9 cellular contexts compared by ENCODE assay signal in the genomic region with DNA sequence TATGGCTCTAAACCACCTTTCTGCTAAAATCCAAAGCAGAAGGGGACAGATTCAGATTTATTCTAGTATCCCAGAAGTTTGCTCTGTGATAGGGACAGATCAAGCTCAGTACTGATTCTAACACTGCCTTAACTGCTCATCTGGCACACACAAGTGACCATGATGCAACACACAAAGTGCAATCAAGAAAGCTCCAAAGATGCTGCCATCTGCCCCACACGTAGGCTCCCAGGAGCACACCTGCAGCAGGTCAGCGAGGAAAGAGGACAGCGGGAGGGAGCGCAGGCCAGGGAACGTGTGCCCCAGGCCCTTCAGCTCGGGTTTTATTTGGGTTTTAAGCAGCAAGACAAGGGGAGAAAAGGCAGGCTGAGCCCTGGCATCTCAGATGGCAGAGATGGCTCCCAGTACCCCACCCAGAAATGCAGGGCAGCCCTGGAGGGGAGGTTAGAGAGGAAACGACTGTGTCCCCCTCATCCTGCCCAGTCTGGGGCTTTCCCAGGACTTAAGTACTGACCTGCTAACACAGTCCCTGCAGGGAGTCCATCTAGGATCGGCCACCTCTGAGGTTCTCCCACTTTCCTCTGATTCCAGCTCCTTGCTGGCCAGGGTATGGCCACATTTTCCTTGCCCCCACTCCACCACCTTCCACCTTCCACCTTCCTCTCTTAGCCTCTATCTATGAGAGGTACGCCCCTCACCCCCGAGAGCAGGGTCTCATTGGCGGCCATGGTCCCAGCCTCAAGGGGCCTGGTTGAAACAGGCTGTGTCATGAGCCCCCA. TPM values are rescaled to one million over a fixed set of nuclear protein-coding genes. Genes with fewer than 3 reads are reported as not detected.
DNase-seq lines count a peak whose midpoint lies in the region; ATAC-seq, FAIRE-seq and TF ChIP-seq lines count a peak whose summit lies in the region.
"Had no signal": no experiment of that assay in that cellular context is flagged by ENCODE, and none has a peak within 500 bp of the region (broad histone marks: within the 10 kb centered on the region; RNA-seq: fewer than 3 reads in every experiment).

No MANE protein-coding gene starts in this region.

- CTCF ChIA-PET in activated naive CD4-positive, alpha-beta T cell treated with anti-CD3 and anti-CD28 coated beads, Interleukin-2, amount 10 ng/mL, durations not matched to agents 7 days and 5 days (lab: Charles Lee), result interaction anchor here (1.0 to 2.8 kb wide), 2 partner anchors 51 to 110 kb away, joined by 3 to 15 read pairs; a partner anchor contains a TSS
- CTCF ChIA-PET in HepG2 (lab: Yijun Ruan, JAX; ENCODE audit: low intra/inter-chr PET ratio, low total read pairs), result no interaction called here

- H3K9me3 Mint-ChIP-seq in activated naive CD4-positive, alpha-beta T cell treated with anti-CD3 and anti-CD28 coated beads, Interleukin-2, amount 10 ng/mL, durations not matched to agents 7 days and 5 days, result no peaks in the 10 kb centered on the region

- H3K9ac ChIP-seq in adipocyte (ENCODE audit: low read length) (peak overlapping the region; percentile 93), HepG2 (ENCODE audit: insufficient read depth, low read depth, low read length) (peak overlapping the region; percentile 89)

- H3K4me2 ChIP-seq in HepG2 (ENCODE audit: low read depth, low read length), result peak overlapping the region; percentile 93

- H3K27me3 ChIP-seq in adipocyte (replicated peaks; ENCODE audit: control insufficient read depth, insufficient read depth, low read length) (no peaks in the 10 kb centered on the region), HepG2 (ENCODE audit: control insufficient read depth in 1 of 2, insufficient read depth in 2 of 2, low read length in 2 of 2) (no peaks in the 10 kb centered on the region; a peak in 1 of 5 replicates), upper lobe of left lung (no peaks in the 10 kb centered on the region)

- H3K4me1 ChIP-seq in adipocyte (ENCODE audit: control insufficient read depth, insufficient read depth, low read length) (peaks cover 32% of the 10 kb centered on the region), HepG2 (ENCODE audit: insufficient read depth, low read length) (peaks cover 55% of the 10 kb centered on the region), upper lobe of left lung (peaks cover 29 to 60% (median 40%) of the 10 kb centered on the region in 4 donors)

- in situ Hi-C loops in HepG2 (cut with HindIII; ENCODE audit: extremely low pct_ligation_motif_present, low pct_unique_long_range_greater_than_20kb), result no loop called here

- FAIRE-seq in HepG2 (lab: Jason Lieb, UNC), result no peak
- FAIRE-seq in frontal cortex (lab: Jason Lieb, UNC), result no peak
- FAIRE-seq: colon had no signal

- peaks cover 63% of the 10 kb centered on the region for H3K4me1 Mint-ChIP-seq in activated naive CD4-positive, alpha-beta T cell treated with anti-CD3 and anti-CD28 coated beads, Interleukin-2, amount 10 ng/mL, durations not matched to agents 7 days and 5 days

- H3K27me3 Mint-ChIP-seq in activated naive CD4-positive, alpha-beta T cell treated with anti-CD3 and anti-CD28 coated beads, Interleukin-2, amount 10 ng/mL, durations not matched to agents 7 days and 5 days, result peaks cover 6% of the 10 kb centered on the region

- no peak for TF ChIP-seq EP300 in HepG2 (IDR thresholded peaks at IDR 0.05; ENCODE audit: low read depth in 2 of 2, low read length in 2 of 2)
- TF ChIP-seq EP300 in HepG2 (CRISPR knock-in tag; IDR thresholded peaks at IDR 0.05; ENCODE audit: borderline replicate concordance), result no peak
- no peak for TF ChIP-seq EP300 in upper lobe of left lung (IDR thresholded peaks at IDR 0.05)

- peaks cover 18% of the 10 kb centered on the region for H3K36me3 ChIP-seq in adipocyte (ENCODE audit: control insufficient read depth, insufficient read depth, low read length, severe bottlenecking)
- H3K36me3 ChIP-seq in HepG2 (replicated peaks in 1 of 2; ENCODE audit: control insufficient read depth in 1 of 2, insufficient read depth in 2 of 2, low read length in 2 of 2), result peaks cover 4 to 26% of the 10 kb centered on the region in 2 experiments; a peak in 4 of 5 replicates
- H3K36me3 ChIP-seq in upper lobe of left lung, result peaks cover 3 to 23% (median 15%) of the 10 kb centered on the region in 4 donors

- no peak for DNase-seq in activated naive CD4-positive, alpha-beta T cell treated with anti-CD3 and anti-CD28 coated beads, Interleukin-2, amount 10 ng/mL, durations not matched to agents 7 days and 5 days
- no peak for DNase-seq in activated naive CD4-positive, alpha-beta T cell treated with Interleukin-2 at 50 U/mL for 16 hours
- DNase-seq in adipocyte (ENCODE audit: low read depth), result peak; percentile 40
- no peak for DNase-seq in HepG2 (ENCODE audit: low spot score)
- DNase-seq in upper lobe of left lung, result no peak
- DNase-seq in frontal cortex (ENCODE audit: low spot score in 2 of 2), result no peak
- no peak for DNase-seq in NCI-H2196 treated with DMSO at 0.1 percent for 48 hours (lab: John Stamatoyannopoulos, UW; ENCODE audit: unreplicated experiment)

- H3K79me2 ChIP-seq in HepG2 (ENCODE audit: insufficient read depth, low read length), result peaks cover 36% of the 10 kb centered on the region

- intact Hi-C loops in HepG2 (cut with micrococcal nuclease; ENCODE audit: unreplicated experiment), result loop anchor here (5.0 kb wide), 1 partner anchor 82 kb away; the partner anchor contains the start of gene RNF187

- H3K9me3 ChIP-seq in adipocyte (ENCODE audit: control insufficient read depth, low read length), result no peaks in the 10 kb centered on the region
- H3K9me3 ChIP-seq in HepG2 (ENCODE audit: low read length), result no peaks in the 10 kb centered on the region
- no peaks in the 10 kb centered on the region for H3K9me3 ChIP-seq in upper lobe of left lung

- H3K27ac ChIP-seq in HepG2 (ENCODE audit: extremely low read length, insufficient read depth, low read length) (peak overlapping the region; percentile 77), upper lobe of left lung (peak overlapping the region in 3 of 4 donors; percentile 90 to 93 (median 90))

- H3K4me3 Mint-ChIP-seq in activated naive CD4-positive, alpha-beta T cell treated with anti-CD3 and anti-CD28 coated beads, Interleukin-2, amount 10 ng/mL, durations not matched to agents 7 days and 5 days, result peak overlapping the region; percentile 96

- POLR2A ChIA-PET in HepG2 (lab: Yijun Ruan, JAX), result interaction anchor here (1.3 to 2.9 kb wide), 4 partner anchors 8 to 18 kb away, joined by 3 to 13 read pairs (median 5); no protein-coding TSS in a partner anchor

- H2AFZ ChIP-seq in HepG2 (ENCODE audit: low read length), result no peak overlapping the region

- no peak for TF ChIP-seq POLR2A in HepG2 (IDR thresholded peaks at IDR 0.05; ENCODE audit: insufficient read depth in 1 of 2, low read depth in 2 of 2, low read length in 2 of 2)
- TF ChIP-seq POLR2A in upper lobe of left lung (IDR thresholded peaks at IDR 0.05), result no peak

- peak overlapping the region; percentile 90 for H3K27ac Mint-ChIP-seq in activated naive CD4-positive, alpha-beta T cell treated with anti-CD3 and anti-CD28 coated beads, Interleukin-2, amount 10 ng/mL, durations not matched to agents 7 days and 5 days

- H4K20me1 ChIP-seq in HepG2 (ENCODE audit: insufficient read depth, low read length), result peaks cover 29% of the 10 kb centered on the region

- TF ChIP-seq RAD21 in HepG2 (CRISPR knock-in tag; IDR thresholded peaks at IDR 0.05), result no peak

- H3K36me3 Mint-ChIP-seq in activated naive CD4-positive, alpha-beta T cell treated with anti-CD3 and anti-CD28 coated beads, Interleukin-2, amount 10 ng/mL, durations not matched to agents 7 days and 5 days, result peaks cover 51% of the 10 kb centered on the region

- no TSS peak for BruUV-seq in HepG2 (replicated peaks; lab: Mats Ljungman, UMichigan)

- H3K4me3 ChIP-seq in adipocyte (ENCODE audit: low read length) (peak overlapping the region; percentile 94), HepG2 (replicated peaks in 1 of 3; ENCODE audit: insufficient read depth in 1 of 3, low read depth in 2 of 3, low read length in 3 of 3) (peak overlapping the region; percentile 89 to 97 (median 97)), upper lobe of left lung (peak overlapping the region; percentile 92 to 95 (median 94))

- no peak for ATAC-seq in HepG2
- no peak for ATAC-seq in upper lobe of left lung (ENCODE audit: low FRiP score in 2 of 2)
- no peak for ATAC-seq in HG03135 (IDR thresholded peaks at IDR 0.05; ENCODE audit: unreplicated experiment)

- WGBS in HepG2 (ENCODE audit: low lambda C conversion rate), result 4% methylated on average over 10 of the region's 11 CpGs
- WGBS in upper lobe of left lung, 2 donors, result 30 to 31% methylated on average over 10 to 11 of the region's 11 CpGs

- TF ChIP-seq CTCF in HepG2 (CRISPR knock-in tag; IDR thresholded peaks at IDR 0.05) (no peak), upper lobe of left lung (IDR thresholded peaks at IDR 0.05) (no peak)

RNA-seq across cellular contexts. Expression of gene TRIM11, which starts 1.2 kb away (rescaled TPM):
- total RNA-seq in HepG2 (2016; rRNA removed; fragmentation: Illumina TruSeq; extraction: Trizol) (9.7 and 16.1 TPM in 2 replicates), upper lobe of left lung (10 to 100 TPM; 25.7 to 43.0 (median 30.8) TPM), frontal cortex (14.3 TPM)
- 8.8 and 9.6 TPM in 2 replicates for total RNA-seq in HepG2 (2016; cell fraction: cytosol; rRNA removed; fragmentation: Illumina TruSeq; extraction: Trizol; ENCODE audit: low read depth)
- total RNA-seq in HepG2 (2016; cell fraction: insoluble cytoplasmic fraction; rRNA removed; fragmentation: Illumina TruSeq; extraction: Trizol), result 10.0 and 15.4 TPM in 2 replicates
- 12.1 and 13.4 TPM in 2 replicates for total RNA-seq in HepG2 (2016; cell fraction: membrane; rRNA removed; fragmentation: Illumina TruSeq; extraction: Trizol)
- total RNA-seq in HepG2 (2016; cell fraction: nucleus; rRNA removed; fragmentation: Illumina TruSeq; extraction: Trizol), result 16.6 and 19.2 TPM in 2 replicates
- 6.3 and 8.8 TPM in 2 replicates for polyA plus RNA-seq in HepG2 (2011; rRNA removed)
- polyA plus RNA-seq in HepG2 (2011; cell fraction: cytosol; rRNA removed), result 4.7 and 6.1 TPM in 2 replicates
- polyA plus RNA-seq in HepG2 (2011; cell fraction: nucleus; rRNA removed), result 33.2 and 33.5 TPM in 2 replicates
- 7.8 and 13.4 TPM in 2 replicates for polyA plus RNA-seq in HepG2 (2012)
- 1.3 and 1.5 TPM in 2 replicates for polyA plus RNA-seq in HepG2 (2016; cell fraction: cytosol; fragmentation: Illumina TruSeq; extraction: Trizol; ENCODE audit: low read depth)
- polyA plus RNA-seq in HepG2 (2016; cell fraction: insoluble cytoplasmic fraction; fragmentation: Illumina TruSeq; extraction: Trizol; ENCODE audit: low read depth), result 9.6 and 11.4 TPM in 2 replicates
- 2.2 and 2.7 TPM in 2 replicates for polyA plus RNA-seq in HepG2 (2016; cell fraction: membrane; fragmentation: Illumina TruSeq; extraction: Trizol; ENCODE audit: low read depth)
- 33.8 and 38.7 TPM in 2 replicates for polyA plus RNA-seq in HepG2 (2016; cell fraction: nucleus; fragmentation: Illumina TruSeq; extraction: Trizol; ENCODE audit: insufficient read depth, low read depth)
- polyA minus RNA-seq in HepG2 (2011; rRNA and poly(A)+ RNA removed; ENCODE audit: low replicate concordance), result 19.6 and 39.2 TPM in 2 replicates
- polyA minus RNA-seq in HepG2 (2011; cell fraction: cytosol; rRNA and poly(A)+ RNA removed), result 6.6 and 7.0 TPM in 2 replicates
- polyA minus RNA-seq in HepG2 (2011; cell fraction: nucleus; rRNA and poly(A)+ RNA removed), result 17.0 and 20.8 TPM in 2 replicates

RNA-seq across cellular contexts. Expression of gene TRIM17, which starts 11.3 kb away (rescaled TPM):
- total RNA-seq in HepG2 (2016; rRNA removed; fragmentation: Illumina TruSeq; extraction: Trizol), result 0.64 TPM in 1 of 2 replicates, not detected in the other
- total RNA-seq in HepG2 (2016; cell fraction: cytosol; rRNA removed; fragmentation: Illumina TruSeq; extraction: Trizol; ENCODE audit: low read depth), result not detected in 2 replicates
- 0.10 and 0.45 TPM in 2 replicates for total RNA-seq in HepG2 (2016; cell fraction: insoluble cytoplasmic fraction; rRNA removed; fragmentation: Illumina TruSeq; extraction: Trizol)
- not detected in 2 replicates for total RNA-seq in HepG2 (2016; cell fraction: membrane; rRNA removed; fragmentation: Illumina TruSeq; extraction: Trizol)
- total RNA-seq in HepG2 (2016; cell fraction: nucleus; rRNA removed; fragmentation: Illumina TruSeq; extraction: Trizol), result 0.72 and 0.81 TPM in 2 replicates
- polyA plus RNA-seq in HepG2 (2011; rRNA removed), result 0.22 and 0.32 TPM in 2 replicates
- polyA plus RNA-seq in HepG2 (2011; cell fraction: cytosol; rRNA removed), result 0.10 and 0.11 TPM in 2 replicates
- 1.6 and 1.9 TPM in 2 replicates for polyA plus RNA-seq in HepG2 (2011; cell fraction: nucleus; rRNA removed)
- 0.24 and 0.27 TPM in 2 replicates for polyA plus RNA-seq in HepG2 (2012)
- not detected in 2 replicates for polyA plus RNA-seq in HepG2 (2016; cell fraction: cytosol; fragmentation: Illumina TruSeq; extraction: Trizol; ENCODE audit: low read depth)
- polyA plus RNA-seq in HepG2 (2016; cell fraction: insoluble cytoplasmic fraction; fragmentation: Illumina TruSeq; extraction: Trizol; ENCODE audit: low read depth), result 0.14 and 0.22 TPM in 2 replicates
- not detected in 2 replicates for polyA plus RNA-seq in HepG2 (2016; cell fraction: membrane; fragmentation: Illumina TruSeq; extraction: Trizol; ENCODE audit: low read depth)
- 1.2 and 1.4 TPM in 2 replicates for polyA plus RNA-seq in HepG2 (2016; cell fraction: nucleus; fragmentation: Illumina TruSeq; extraction: Trizol; ENCODE audit: insufficient read depth, low read depth)
- 0.58 TPM in 1 of 2 replicates, not detected in the other for polyA minus RNA-seq in HepG2 (2011; rRNA and poly(A)+ RNA removed; ENCODE audit: low replicate concordance)
- not detected in 2 replicates for polyA minus RNA-seq in HepG2 (2011; cell fraction: cytosol; rRNA and poly(A)+ RNA removed)
- 0.64 and 0.75 TPM in 2 replicates for polyA minus RNA-seq in HepG2 (2011; cell fraction: nucleus; rRNA and poly(A)+ RNA removed)
- total RNA-seq in upper lobe of left lung, result 10 to 100 TPM in 1 of 6 donors, 1 to 10 TPM in 5; 1.2 to 21.0 (median 2.4) TPM
- 1.6 TPM for total RNA-seq in frontal cortex
